In genomic region chr2:109340381-109340780, GRCh38 we compare ENCODE assay signal across 20 cellular contexts.
"Had no signal": no experiment of that assay in that cellular context is flagged by ENCODE, and none has a peak within 500 bp of the region (broad histone marks: within the 10 kb centered on the region; RNA-seq: fewer than 3 reads in every experiment).

No MANE protein-coding gene starts in this region.

- H3K9me3 Mint-ChIP-seq: activated naive CD8-positive, alpha-beta T cell treated with anti-CD3 and anti-CD28 coated beads, Interleukin-2, amount 10 ng/mL, durations not matched to agents 7 days and 5 days; T-helper 1 cell treated with Interleukin-12 subunit alpha and Interleukin-12 subunit beta and Interleukin-4 antibody, amounts not matched to agents 30 μg/mL and 1 μg/mL, for 36 hours had no signal

- H3K27ac Mint-ChIP-seq: activated naive CD8-positive, alpha-beta T cell treated with anti-CD3 and anti-CD28 coated beads, Interleukin-2, amount 10 ng/mL, durations not matched to agents 7 days and 5 days; T-helper 1 cell treated with Interleukin-12 subunit alpha and Interleukin-12 subunit beta and Interleukin-4 antibody, amounts not matched to agents 30 μg/mL and 1 μg/mL, for 36 hours; WTC11 had no signal

- H3K4me1 ChIP-seq: adrenal gland had no signal

- H3K4me1 Mint-ChIP-seq: WTC11 had no signal

- H3K9ac ChIP-seq: KMS-11, SK-N-SH had no signal

- H3K4me3 Mint-ChIP-seq: activated naive CD8-positive, alpha-beta T cell treated with anti-CD3 and anti-CD28 coated beads, Interleukin-2, amount 10 ng/mL, durations not matched to agents 7 days and 5 days; T-helper 1 cell treated with Interleukin-12 subunit alpha and Interleukin-12 subunit beta and Interleukin-4 antibody, amounts not matched to agents 30 μg/mL and 1 μg/mL, for 36 hours; WTC11 had no signal

- H3K27me3 ChIP-seq: adrenal gland had no signal

- H3K36me3 ChIP-seq: adrenal gland had no signal

- H3K4me2 ChIP-seq: KMS-11 had no signal

- H3K27ac ChIP-seq: adrenal gland, KMS-11 had no signal

- H3K36me3 Mint-ChIP-seq: activated naive CD8-positive, alpha-beta T cell treated with anti-CD3 and anti-CD28 coated beads, Interleukin-2, amount 10 ng/mL, durations not matched to agents 7 days and 5 days; WTC11 had no signal

- H3K9me3 ChIP-seq: adrenal gland, SK-N-SH had no signal

- ATAC-seq: Right ventricle myocardium inferior, WTC11 had no signal

- H3K4me3 ChIP-seq: adrenal gland had no signal

- H3K9me2 ChIP-seq: SK-N-SH had no signal

- DNase-seq: activated CD4-positive, alpha-beta T cell treated with anti-CD3 and anti-CD28 coated beads for 48 hours; activated CD4-positive, alpha-beta T cell treated with anti-CD3 and anti-CD28 coated beads, Interleukin-2, amount 50 U/mL, for 4 hours; activated CD4-positive, CD25-positive, alpha-beta regulatory T cell treated with anti-CD3 and anti-CD28 coated beads, Interleukin-2, amount 50 U/mL, for 72 hours; activated CD8-positive, alpha-beta memory T cell treated with anti-CD3 and anti-CD28 coated beads for 24 hours; activated naive CD4-positive, alpha-beta T cell treated with anti-CD3 and anti-CD28 coated beads, Interleukin-2, amount 50 U/mL, for 16 hours; activated naive CD8-positive, alpha-beta T cell treated with anti-CD3 and anti-CD28 coated beads, Interleukin-2, amount 10 ng/mL, durations not matched to agents 7 days and 5 days; activated T-cell treated with anti-CD3 and anti-CD28 coated beads, Interleukin-2, amount 50 U/mL, for 1 hour; anterior cingulate cortex; MV-4-11; NCI-H1092 treated with DMSO at 0.1 percent for 48 hours; NCI-H1417 treated with DMSO at 0.1 percent for 48 hours; NCI-H1694; NCI-H2029; NCI-H2107; SK-N-SH had no signal
